Comparison of ENCODE assay signal across 1 cellular context in the genomic region with DNA sequence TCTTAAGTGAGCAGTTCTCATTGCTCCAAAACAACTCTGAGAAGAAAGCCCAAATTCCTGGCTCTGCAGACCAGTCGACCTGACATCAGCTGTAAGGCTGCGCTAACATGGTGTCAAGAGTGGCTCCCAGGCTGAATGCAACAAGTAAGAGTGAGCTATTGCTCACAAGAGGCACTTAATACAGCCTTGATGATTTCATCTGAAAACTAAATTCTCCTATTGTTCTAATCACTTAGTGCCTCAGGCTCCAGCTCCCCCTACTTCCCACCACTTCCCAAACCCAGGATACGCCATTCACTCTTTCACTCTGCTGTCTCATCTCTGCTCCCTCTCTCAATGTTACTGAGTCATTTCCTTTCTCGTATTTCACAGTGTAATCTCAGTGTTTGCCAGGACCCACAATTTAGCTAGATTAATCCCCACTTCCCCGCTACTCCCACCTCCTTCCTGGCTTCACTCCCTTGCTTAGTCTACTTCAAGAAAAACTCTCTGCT.
TF ChIP-seq lines count a peak whose summit lies in the region.

No MANE protein-coding gene starts in this region.

TF ChIP-seq in K562, 482 proteins besides CTCF, POLR2A, EP300 and RAD21 (continued from another document and continues in another):
- TF ChIP-seq, protein P1, sequence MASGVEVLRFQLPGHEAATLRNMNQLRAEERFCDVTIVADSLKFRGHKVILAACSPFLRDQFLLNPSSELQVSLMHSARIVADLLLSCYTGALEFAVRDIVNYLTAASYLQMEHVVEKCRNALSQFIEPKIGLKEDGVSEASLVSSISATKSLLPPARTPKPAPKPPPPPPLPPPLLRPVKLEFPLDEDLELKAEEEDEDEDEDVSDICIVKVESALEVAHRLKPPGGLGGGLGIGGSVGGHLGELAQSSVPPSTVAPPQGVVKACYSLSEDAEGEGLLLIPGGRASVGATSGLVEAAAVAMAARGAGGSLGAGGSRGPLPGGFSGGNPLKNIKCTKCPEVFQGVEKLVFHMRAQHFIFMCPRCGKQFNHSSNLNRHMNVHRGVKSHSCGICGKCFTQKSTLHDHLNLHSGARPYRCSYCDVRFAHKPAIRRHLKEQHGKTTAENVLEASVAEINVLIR (CRISPR knock-in tag; IDR thresholded peaks at IDR 0.05): no peak
- TF ChIP-seq ETV5 (CRISPR knock-in tag; IDR thresholded peaks at IDR 0.05; ENCODE audit: low read depth) (peak; percentile 65; the same call in 1 of the 2 replicates), RNF2 (IDR thresholded peaks at IDR 0.05) (peak; percentile 55), MCM2 (IDR thresholded peaks at IDR 0.05; ENCODE audit: low read depth) (no peak), ZNF23 (CRISPR knock-in tag; IDR thresholded peaks at IDR 0.05) (no peak), LCOR (CRISPR knock-in tag; IDR thresholded peaks at IDR 0.05) (no peak), SMC3 (conservative IDR thresholded peaks at IDR 0.05; ENCODE audit: insufficient read depth, low read depth, low read length) (no peak), ZZZ3 (IDR thresholded peaks at IDR 0.05) (no peak), KLF10 (CRISPR knock-in tag; IDR thresholded peaks at IDR 0.05) (no peak), IRF2 (CRISPR knock-in tag; IDR thresholded peaks at IDR 0.05) (no peak), CXXC5 (CRISPR knock-in tag; IDR thresholded peaks at IDR 0.05) (no peak), STAT5A (IDR thresholded peaks at IDR 0.05; ENCODE audit: borderline replicate concordance, low read length) (no peak), ZNF133 (CRISPR knock-in tag; IDR thresholded peaks at IDR 0.05) (no peak), BHLHE40 (IDR thresholded peaks at IDR 0.05; ENCODE audit: low read length) (no peak), NR3C1 (CRISPR knock-in tag; IDR thresholded peaks at IDR 0.05) (no peak), DMBX1 (CRISPR knock-in tag; IDR thresholded peaks at IDR 0.05; ENCODE audit: borderline replicate concordance) (peak; percentile 79), HLTF (IDR thresholded peaks at IDR 0.05) (0 out of 2 replicates have a peak, but pooled peaks have one; percentile 51), TRIM24 (IDR thresholded peaks at IDR 0.05) (peak; percentile 70 to 75; a peak in 3 of 4 replicates), TEAD4 (IDR thresholded peaks at IDR 0.05; ENCODE audit: low read length) (0 out of 2 replicates have a peak, but pooled peaks have one; percentile 27), TEAD4 (CRISPR knock-in tag; IDR thresholded peaks at IDR 0.05; ENCODE audit: borderline replicate concordance) (no peak), ZNF384 (IDR thresholded peaks at IDR 0.05; ENCODE audit: low read depth, low read length) (no peak), KLF6 (CRISPR knock-in tag; IDR thresholded peaks at IDR 0.05; ENCODE audit: borderline replicate concordance) (no peak), SP1 (CRISPR knock-in tag; IDR thresholded peaks at IDR 0.05) (no peak), ZNF696 (CRISPR knock-in tag; conservative IDR thresholded peaks at IDR 0.05) (no peak), ZNF253 (CRISPR knock-in tag; conservative IDR thresholded peaks at IDR 0.05) (no peak), NFE2L1 (tag; IDR thresholded peaks at IDR 0.05; ENCODE audit: borderline replicate concordance, low read depth) (no peak; the same call in 1 of the 2 replicates), HNRNPLL (IDR thresholded peaks at IDR 0.05; ENCODE audit: low read depth, low read length, poor library complexity, severe bottlenecking) (no peak), GABPA (tag; conservative IDR thresholded peaks at IDR 0.05; ENCODE audit: low read depth) (peak; percentile 48; the same call in 1 of the 2 replicates), NELFE (IDR thresholded peaks at IDR 0.05; ENCODE audit: insufficient read depth, insufficient read length) (no peak), ARHGAP35 (IDR thresholded peaks at IDR 0.05; ENCODE audit: partially characterized antibody) (no peak), NR1H2 (CRISPR knock-in tag; IDR thresholded peaks at IDR 0.05) (no peak), ZC3H4 (CRISPR knock-in tag; IDR thresholded peaks at IDR 0.05; ENCODE audit: borderline replicate concordance) (no peak), LEF1 (IDR thresholded peaks at IDR 0.05) (peak; percentile 50), RBFOX2 (IDR thresholded peaks at IDR 0.05; ENCODE audit: low read depth, low read length) (no peak)
- TF ChIP-seq, protein P2, sequence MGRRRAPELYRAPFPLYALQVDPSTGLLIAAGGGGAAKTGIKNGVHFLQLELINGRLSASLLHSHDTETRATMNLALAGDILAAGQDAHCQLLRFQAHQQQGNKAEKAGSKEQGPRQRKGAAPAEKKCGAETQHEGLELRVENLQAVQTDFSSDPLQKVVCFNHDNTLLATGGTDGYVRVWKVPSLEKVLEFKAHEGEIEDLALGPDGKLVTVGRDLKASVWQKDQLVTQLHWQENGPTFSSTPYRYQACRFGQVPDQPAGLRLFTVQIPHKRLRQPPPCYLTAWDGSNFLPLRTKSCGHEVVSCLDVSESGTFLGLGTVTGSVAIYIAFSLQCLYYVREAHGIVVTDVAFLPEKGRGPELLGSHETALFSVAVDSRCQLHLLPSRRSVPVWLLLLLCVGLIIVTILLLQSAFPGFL (CRISPR knock-in tag; IDR thresholded peaks at IDR 0.05): no peak
- TF ChIP-seq, protein P3, sequence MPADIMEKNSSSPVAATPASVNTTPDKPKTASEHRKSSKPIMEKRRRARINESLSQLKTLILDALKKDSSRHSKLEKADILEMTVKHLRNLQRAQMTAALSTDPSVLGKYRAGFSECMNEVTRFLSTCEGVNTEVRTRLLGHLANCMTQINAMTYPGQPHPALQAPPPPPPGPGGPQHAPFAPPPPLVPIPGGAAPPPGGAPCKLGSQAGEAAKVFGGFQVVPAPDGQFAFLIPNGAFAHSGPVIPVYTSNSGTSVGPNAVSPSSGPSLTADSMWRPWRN (IDR thresholded peaks at IDR 0.05; ENCODE audit: low read depth): no peak
- TF ChIP-seq, protein P4, sequence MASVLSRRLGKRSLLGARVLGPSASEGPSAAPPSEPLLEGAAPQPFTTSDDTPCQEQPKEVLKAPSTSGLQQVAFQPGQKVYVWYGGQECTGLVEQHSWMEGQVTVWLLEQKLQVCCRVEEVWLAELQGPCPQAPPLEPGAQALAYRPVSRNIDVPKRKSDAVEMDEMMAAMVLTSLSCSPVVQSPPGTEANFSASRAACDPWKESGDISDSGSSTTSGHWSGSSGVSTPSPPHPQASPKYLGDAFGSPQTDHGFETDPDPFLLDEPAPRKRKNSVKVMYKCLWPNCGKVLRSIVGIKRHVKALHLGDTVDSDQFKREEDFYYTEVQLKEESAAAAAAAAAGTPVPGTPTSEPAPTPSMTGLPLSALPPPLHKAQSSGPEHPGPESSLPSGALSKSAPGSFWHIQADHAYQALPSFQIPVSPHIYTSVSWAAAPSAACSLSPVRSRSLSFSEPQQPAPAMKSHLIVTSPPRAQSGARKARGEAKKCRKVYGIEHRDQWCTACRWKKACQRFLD (CRISPR knock-in tag; IDR thresholded peaks at IDR 0.05): no peak; the same call in 1 of the 2 replicates
- TF ChIP-seq, protein P5, sequence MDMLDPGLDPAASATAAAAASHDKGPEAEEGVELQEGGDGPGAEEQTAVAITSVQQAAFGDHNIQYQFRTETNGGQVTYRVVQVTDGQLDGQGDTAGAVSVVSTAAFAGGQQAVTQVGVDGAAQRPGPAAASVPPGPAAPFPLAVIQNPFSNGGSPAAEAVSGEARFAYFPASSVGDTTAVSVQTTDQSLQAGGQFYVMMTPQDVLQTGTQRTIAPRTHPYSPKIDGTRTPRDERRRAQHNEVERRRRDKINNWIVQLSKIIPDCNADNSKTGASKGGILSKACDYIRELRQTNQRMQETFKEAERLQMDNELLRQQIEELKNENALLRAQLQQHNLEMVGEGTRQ (CRISPR knock-in tag; IDR thresholded peaks at IDR 0.05): no peak
- TF ChIP-seq, protein P6, sequence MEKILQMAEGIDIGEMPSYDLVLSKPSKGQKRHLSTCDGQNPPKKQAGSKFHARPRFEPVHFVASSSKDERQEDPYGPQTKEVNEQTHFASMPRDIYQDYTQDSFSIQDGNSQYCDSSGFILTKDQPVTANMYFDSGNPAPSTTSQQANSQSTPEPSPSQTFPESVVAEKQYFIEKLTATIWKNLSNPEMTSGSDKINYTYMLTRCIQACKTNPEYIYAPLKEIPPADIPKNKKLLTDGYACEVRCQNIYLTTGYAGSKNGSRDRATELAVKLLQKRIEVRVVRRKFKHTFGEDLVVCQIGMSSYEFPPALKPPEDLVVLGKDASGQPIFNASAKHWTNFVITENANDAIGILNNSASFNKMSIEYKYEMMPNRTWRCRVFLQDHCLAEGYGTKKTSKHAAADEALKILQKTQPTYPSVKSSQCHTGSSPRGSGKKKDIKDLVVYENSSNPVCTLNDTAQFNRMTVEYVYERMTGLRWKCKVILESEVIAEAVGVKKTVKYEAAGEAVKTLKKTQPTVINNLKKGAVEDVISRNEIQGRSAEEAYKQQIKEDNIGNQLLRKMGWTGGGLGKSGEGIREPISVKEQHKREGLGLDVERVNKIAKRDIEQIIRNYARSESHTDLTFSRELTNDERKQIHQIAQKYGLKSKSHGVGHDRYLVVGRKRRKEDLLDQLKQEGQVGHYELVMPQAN (IDR thresholded peaks at IDR 0.05; ENCODE audit: borderline replicate concordance): no peak
- TF ChIP-seq, protein P7, sequence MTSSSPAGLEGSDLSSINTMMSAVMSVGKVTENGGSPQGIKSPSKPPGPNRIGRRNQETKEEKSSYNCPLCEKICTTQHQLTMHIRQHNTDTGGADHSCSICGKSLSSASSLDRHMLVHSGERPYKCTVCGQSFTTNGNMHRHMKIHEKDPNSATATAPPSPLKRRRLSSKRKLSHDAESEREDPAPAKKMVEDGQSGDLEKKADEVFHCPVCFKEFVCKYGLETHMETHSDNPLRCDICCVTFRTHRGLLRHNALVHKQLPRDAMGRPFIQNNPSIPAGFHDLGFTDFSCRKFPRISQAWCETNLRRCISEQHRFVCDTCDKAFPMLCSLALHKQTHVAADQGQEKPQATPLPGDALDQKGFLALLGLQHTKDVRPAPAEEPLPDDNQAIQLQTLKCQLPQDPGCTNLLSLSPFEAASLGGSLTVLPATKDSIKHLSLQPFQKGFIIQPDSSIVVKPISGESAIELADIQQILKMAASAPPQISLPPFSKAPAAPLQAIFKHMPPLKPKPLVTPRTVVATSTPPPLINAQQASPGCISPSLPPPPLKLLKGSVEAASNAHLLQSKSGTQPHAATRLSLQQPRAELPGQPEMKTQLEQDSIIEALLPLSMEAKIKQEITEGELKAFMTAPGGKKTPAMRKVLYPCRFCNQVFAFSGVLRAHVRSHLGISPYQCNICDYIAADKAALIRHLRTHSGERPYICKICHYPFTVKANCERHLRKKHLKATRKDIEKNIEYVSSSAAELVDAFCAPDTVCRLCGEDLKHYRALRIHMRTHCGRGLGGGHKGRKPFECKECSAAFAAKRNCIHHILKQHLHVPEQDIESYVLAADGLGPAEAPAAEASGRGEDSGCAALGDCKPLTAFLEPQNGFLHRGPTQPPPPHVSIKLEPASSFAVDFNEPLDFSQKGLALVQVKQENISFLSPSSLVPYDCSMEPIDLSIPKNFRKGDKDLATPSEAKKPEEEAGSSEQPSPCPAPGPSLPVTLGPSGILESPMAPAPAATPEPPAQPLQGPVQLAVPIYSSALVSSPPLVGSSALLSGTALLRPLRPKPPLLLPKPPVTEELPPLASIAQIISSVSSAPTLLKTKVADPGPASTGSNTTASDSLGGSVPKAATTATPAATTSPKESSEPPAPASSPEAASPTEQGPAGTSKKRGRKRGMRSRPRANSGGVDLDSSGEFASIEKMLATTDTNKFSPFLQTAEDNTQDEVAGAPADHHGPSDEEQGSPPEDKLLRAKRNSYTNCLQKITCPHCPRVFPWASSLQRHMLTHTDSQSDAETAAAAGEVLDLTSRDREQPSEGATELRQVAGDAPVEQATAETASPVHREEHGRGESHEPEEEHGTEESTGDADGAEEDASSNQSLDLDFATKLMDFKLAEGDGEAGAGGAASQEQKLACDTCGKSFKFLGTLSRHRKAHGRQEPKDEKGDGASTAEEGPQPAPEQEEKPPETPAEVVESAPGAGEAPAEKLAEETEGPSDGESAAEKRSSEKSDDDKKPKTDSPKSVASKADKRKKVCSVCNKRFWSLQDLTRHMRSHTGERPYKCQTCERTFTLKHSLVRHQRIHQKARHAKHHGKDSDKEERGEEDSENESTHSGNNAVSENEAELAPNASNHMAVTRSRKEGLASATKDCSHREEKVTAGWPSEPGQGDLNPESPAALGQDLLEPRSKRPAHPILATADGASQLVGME (CRISPR knock-in tag; IDR thresholded peaks at IDR 0.05): no peak
- TF ChIP-seq, protein P8, sequence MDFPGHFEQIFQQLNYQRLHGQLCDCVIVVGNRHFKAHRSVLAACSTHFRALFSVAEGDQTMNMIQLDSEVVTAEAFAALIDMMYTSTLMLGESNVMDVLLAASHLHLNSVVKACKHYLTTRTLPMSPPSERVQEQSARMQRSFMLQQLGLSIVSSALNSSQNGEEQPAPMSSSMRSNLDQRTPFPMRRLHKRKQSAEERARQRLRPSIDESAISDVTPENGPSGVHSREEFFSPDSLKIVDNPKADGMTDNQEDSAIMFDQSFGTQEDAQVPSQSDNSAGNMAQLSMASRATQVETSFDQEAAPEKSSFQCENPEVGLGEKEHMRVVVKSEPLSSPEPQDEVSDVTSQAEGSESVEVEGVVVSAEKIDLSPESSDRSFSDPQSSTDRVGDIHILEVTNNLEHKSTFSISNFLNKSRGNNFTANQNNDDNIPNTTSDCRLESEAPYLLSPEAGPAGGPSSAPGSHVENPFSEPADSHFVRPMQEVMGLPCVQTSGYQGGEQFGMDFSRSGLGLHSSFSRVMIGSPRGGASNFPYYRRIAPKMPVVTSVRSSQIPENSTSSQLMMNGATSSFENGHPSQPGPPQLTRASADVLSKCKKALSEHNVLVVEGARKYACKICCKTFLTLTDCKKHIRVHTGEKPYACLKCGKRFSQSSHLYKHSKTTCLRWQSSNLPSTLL (IDR thresholded peaks at IDR 0.05): no peak
- TF ChIP-seq, protein P9, sequence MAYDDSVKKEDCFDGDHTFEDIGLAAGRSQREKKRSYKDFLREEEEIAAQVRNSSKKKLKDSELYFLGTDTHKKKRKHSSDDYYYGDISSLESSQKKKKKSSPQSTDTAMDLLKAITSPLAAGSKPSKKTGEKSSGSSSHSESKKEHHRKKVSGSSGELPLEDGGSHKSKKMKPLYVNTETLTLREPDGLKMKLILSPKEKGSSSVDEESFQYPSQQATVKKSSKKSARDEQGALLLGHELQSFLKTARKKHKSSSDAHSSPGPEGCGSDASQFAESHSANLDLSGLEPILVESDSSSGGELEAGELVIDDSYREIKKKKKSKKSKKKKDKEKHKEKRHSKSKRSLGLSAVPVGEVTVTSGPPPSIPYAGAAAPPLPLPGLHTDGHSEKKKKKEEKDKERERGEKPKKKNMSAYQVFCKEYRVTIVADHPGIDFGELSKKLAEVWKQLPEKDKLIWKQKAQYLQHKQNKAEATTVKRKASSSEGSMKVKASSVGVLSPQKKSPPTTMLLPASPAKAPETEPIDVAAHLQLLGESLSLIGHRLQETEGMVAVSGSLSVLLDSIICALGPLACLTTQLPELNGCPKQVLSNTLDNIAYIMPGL (CRISPR knock-in tag; IDR thresholded peaks at IDR 0.05): no peak
- TF ChIP-seq, protein P10, sequence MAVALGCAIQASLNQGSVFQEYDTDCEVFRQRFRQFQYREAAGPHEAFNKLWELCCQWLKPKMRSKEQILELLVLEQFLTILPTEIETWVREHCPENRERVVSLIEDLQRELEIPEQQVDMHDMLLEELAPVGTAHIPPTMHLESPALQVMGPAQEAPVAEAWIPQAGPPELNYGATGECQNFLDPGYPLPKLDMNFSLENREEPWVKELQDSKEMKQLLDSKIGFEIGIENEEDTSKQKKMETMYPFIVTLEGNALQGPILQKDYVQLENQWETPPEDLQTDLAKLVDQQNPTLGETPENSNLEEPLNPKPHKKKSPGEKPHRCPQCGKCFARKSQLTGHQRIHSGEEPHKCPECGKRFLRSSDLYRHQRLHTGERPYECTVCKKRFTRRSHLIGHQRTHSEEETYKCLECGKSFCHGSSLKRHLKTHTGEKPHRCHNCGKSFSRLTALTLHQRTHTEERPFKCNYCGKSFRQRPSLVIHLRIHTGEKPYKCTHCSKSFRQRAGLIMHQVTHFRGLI (CRISPR knock-in tag; IDR thresholded peaks at IDR 0.05): no peak
